Comparison of ENCODE assay signal across 28 cellular contexts in the genomic region with DNA sequence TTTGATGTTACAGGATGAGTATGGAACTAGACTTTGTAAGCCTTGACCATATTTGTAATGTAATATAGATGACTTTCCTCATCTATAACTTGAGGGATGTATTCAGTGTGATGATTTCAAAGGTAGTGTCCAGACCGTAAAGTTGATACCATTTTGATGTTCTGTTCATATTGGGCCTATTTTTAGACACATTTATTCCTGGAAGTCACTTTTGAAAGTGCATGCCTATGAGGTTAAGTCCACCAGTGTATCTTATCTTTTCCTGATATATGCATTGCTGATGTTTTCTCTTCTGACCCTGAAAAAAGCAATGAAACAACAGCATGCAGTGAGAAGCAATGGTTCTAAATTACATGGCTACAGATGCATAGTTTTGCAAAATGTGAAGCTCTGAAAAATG.
"Had no signal": no experiment of that assay in that cellular context is flagged by ENCODE, and none has a peak within 500 bp of the region (broad histone marks: within the 10 kb centered on the region; RNA-seq: fewer than 3 reads in every experiment).

No MANE protein-coding gene starts in this region.

- ATAC-seq: naive thymus-derived CD8-positive, alpha-beta T cell; natural killer cell treated with Interleukin-12 subunit alpha and Interleukin-12 subunit beta and Interleukin-15 and Interleukin-18, amount 100 ng/mL, for 72 hours; pancreas; right lobe of liver; stimulated activated effector memory CD8-positive, alpha-beta T cell treated with anti-CD3 and anti-CD28 coated beads, Interleukin-12 subunit alpha, Interleukin-12 subunit beta, amount 100 ng/mL, for 72 hours; stimulated activated naive B cell treated with anti-CD40 and anti-IgM and Interleukin-4, amounts not matched to agents 10 μg/mL and 1 μg/mL and 100 μg/mL, for 72 hours; upper lobe of right lung had no signal

- H3K27ac Mint-ChIP-seq: naive thymus-derived CD8-positive, alpha-beta T cell; natural killer cell treated with Interleukin-12 subunit alpha and Interleukin-12 subunit beta and Interleukin-15 and Interleukin-18, amount 100 ng/mL, for 72 hours; nephron progenitor cell; stimulated activated effector memory CD8-positive, alpha-beta T cell treated with anti-CD3 and anti-CD28 coated beads, Interleukin-12 subunit alpha, Interleukin-12 subunit beta, amount 100 ng/mL, for 72 hours; stimulated activated naive B cell treated with anti-CD40 and anti-IgM and Interleukin-4, amounts not matched to agents 10 μg/mL and 1 μg/mL and 100 μg/mL, for 72 hours; stimulated activated naive CD8-positive, alpha-beta T cell treated with anti-CD3 and anti-CD28 coated beads, Interleukin-15, Interleukin-2, amounts not matched to agents 100 ng/mL and 50 ng/mL, for 24 hours had no signal

- H3K9me3 ChIP-seq: neutrophil, pancreas, prostate gland, right atrium auricular region, right lobe of liver, sigmoid colon, stomach, thoracic aorta, thyroid gland, upper lobe of right lung, uterus had no signal

- H3K4me3 ChIP-seq: pancreas, prostate gland, right atrium auricular region, right lobe of liver, sigmoid colon, stomach, thoracic aorta, thyroid gland, tibial nerve, upper lobe of right lung, uterus had no signal

- DNase-seq: naive thymus-derived CD8-positive, alpha-beta T cell; nephron progenitor cell; nucleus accumbens; pancreas; retina; right lobe of liver; sigmoid colon; small intestine; stimulated activated CD4-positive, alpha-beta T cell treated with anti-CD3 and anti-CD28 coated beads, Interleukin-15, amount 100 ng/mL, for 24 hours; stimulated activated CD4-positive, alpha-beta T cell treated with anti-CD3 and anti-CD28 coated beads, Interleukin-2, amount 100 ng/mL, for 24 hours; stimulated activated CD4-positive, alpha-beta T cell treated with anti-CD3 and anti-CD28 coated beads, Interleukin-2, amount 100 ng/mL, for 48 hours; stimulated activated CD4-positive, alpha-beta T cell treated with anti-CD3 and anti-CD28 coated beads, Interleukin-4, amount 100 ng/mL, for 24 hours; stimulated activated naive B cell treated with anti-CD40 and anti-IgM and Interleukin-4, amounts not matched to agents 10 μg/mL and 1 μg/mL and 100 μg/mL, for 72 hours; stimulated activated naive CD4-positive, alpha-beta T cell treated with Interleukin-2 at 50 U/mL for 16 hours; stomach; thyroid gland; trophoblast cell; upper lobe of right lung; uterus had no signal

- H3K36me3 ChIP-seq: neutrophil, pancreas, prostate gland, right atrium auricular region, right lobe of liver, sigmoid colon, stomach, thoracic aorta, thyroid gland, tibial nerve, upper lobe of right lung, uterus had no signal

- H3K27me3 ChIP-seq: neutrophil, pancreas, right atrium auricular region, right lobe of liver, sigmoid colon, stomach, thyroid gland, tibial nerve, upper lobe of right lung, uterus had no signal

- H3K4me1 ChIP-seq: pancreas, prostate gland, right atrium auricular region, right lobe of liver, sigmoid colon, stomach, thyroid gland, tibial nerve, upper lobe of right lung, uterus had no signal

- H3K27ac ChIP-seq: neutrophil, pancreas, prostate gland, right atrium auricular region, right lobe of liver, sigmoid colon, stomach, thoracic aorta, thyroid gland, tibial nerve, upper lobe of right lung, uterus had no signal

- H3K4me1 Mint-ChIP-seq: naive thymus-derived CD8-positive, alpha-beta T cell; nephron progenitor cell; neural crest cell; stimulated activated effector memory CD8-positive, alpha-beta T cell treated with anti-CD3 and anti-CD28 coated beads, Interleukin-12 subunit alpha, Interleukin-12 subunit beta, amount 100 ng/mL, for 72 hours had no signal

- H3K36me3 Mint-ChIP-seq: naive thymus-derived CD8-positive, alpha-beta T cell; natural killer cell treated with Interleukin-12 subunit alpha and Interleukin-12 subunit beta and Interleukin-15 and Interleukin-18, amount 100 ng/mL, for 72 hours; stimulated activated effector memory CD8-positive, alpha-beta T cell treated with anti-CD3 and anti-CD28 coated beads, Interleukin-12 subunit alpha, Interleukin-12 subunit beta, amount 100 ng/mL, for 72 hours; stimulated activated naive B cell treated with anti-CD40 and anti-IgM and Interleukin-4, amounts not matched to agents 10 μg/mL and 1 μg/mL and 100 μg/mL, for 72 hours had no signal

- H3K27me3 Mint-ChIP-seq: stimulated activated naive B cell treated with anti-CD40 and anti-IgM and Interleukin-4, amounts not matched to agents 10 μg/mL and 1 μg/mL and 100 μg/mL, for 72 hours; stimulated activated naive CD8-positive, alpha-beta T cell treated with anti-CD3 and anti-CD28 coated beads, Interleukin-15, Interleukin-2, amounts not matched to agents 100 ng/mL and 50 ng/mL, for 24 hours had no signal

- H3K4me3 Mint-ChIP-seq: naive thymus-derived CD8-positive, alpha-beta T cell; natural killer cell treated with Interleukin-12 subunit alpha and Interleukin-12 subunit beta and Interleukin-15 and Interleukin-18, amount 100 ng/mL, for 72 hours; nephron progenitor cell; neural crest cell; stimulated activated effector memory CD8-positive, alpha-beta T cell treated with anti-CD3 and anti-CD28 coated beads, Interleukin-12 subunit alpha, Interleukin-12 subunit beta, amount 100 ng/mL, for 72 hours; stimulated activated naive B cell treated with anti-CD40 and anti-IgM and Interleukin-4, amounts not matched to agents 10 μg/mL and 1 μg/mL and 100 μg/mL, for 72 hours; stimulated activated naive CD8-positive, alpha-beta T cell treated with anti-CD3 and anti-CD28 coated beads, Interleukin-15, Interleukin-2, amounts not matched to agents 100 ng/mL and 50 ng/mL, for 24 hours had no signal

- H3K9me3 Mint-ChIP-seq: naive thymus-derived CD8-positive, alpha-beta T cell; natural killer cell treated with Interleukin-12 subunit alpha and Interleukin-12 subunit beta and Interleukin-15 and Interleukin-18, amount 100 ng/mL, for 72 hours; nephron progenitor cell; neural crest cell; stimulated activated effector memory CD8-positive, alpha-beta T cell treated with anti-CD3 and anti-CD28 coated beads, Interleukin-12 subunit alpha, Interleukin-12 subunit beta, amount 100 ng/mL, for 72 hours; stimulated activated naive B cell treated with anti-CD40 and anti-IgM and Interleukin-4, amounts not matched to agents 10 μg/mL and 1 μg/mL and 100 μg/mL, for 72 hours; stimulated activated naive CD8-positive, alpha-beta T cell treated with anti-CD3 and anti-CD28 coated beads, Interleukin-15, Interleukin-2, amounts not matched to agents 100 ng/mL and 50 ng/mL, for 24 hours had no signal
